10 cellular contexts compared by ENCODE assay signal in genomic region chr10:91598211-91598981, GRCh38. TPM values are rescaled to one million over a fixed set of nuclear protein-coding genes. Genes with fewer than 3 reads are reported as not detected.
A peak's percentile ranks its signal among the peaks of the same experiment; 100 is the strongest.
DNase-seq lines count a peak whose midpoint lies in the region; ATAC-seq and TF ChIP-seq lines count a peak whose summit lies in the region.
"Had no signal": no experiment of that assay in that cellular context is flagged by ENCODE, and none has a peak within 500 bp of the region (broad histone marks: within the 10 kb centered on the region; RNA-seq: fewer than 3 reads in every experiment).

No MANE protein-coding gene starts in this region.

- 59% methylated on average over 6 of the region's 6 CpGs for WGBS in mammary epithelial cell (ENCODE audit: low coverage, missing lambda C conversion rate)

- TF ChIP-seq CTCF in left ventricle myocardium inferior (IDR thresholded peaks at IDR 0.05; ENCODE audit: borderline replicate concordance) (no peak), mammary epithelial cell (conservative IDR thresholded peaks at IDR 0.05 in 1 of 2, IDR thresholded peaks at IDR 0.05 in 1 of 2; ENCODE audit: extremely low read depth in 1 of 2, insufficient read depth in 1 of 2, low read depth in 1 of 2, low read length in 2 of 2) (no peak), vagina (IDR thresholded peaks at IDR 0.05) (no peak)

- no peak overlapping the region for H3K27ac Mint-ChIP-seq in stimulated activated naive B cell treated with anti-CD40 and anti-IgM and Interleukin-4, amounts not matched to agents 10 μg/mL and 1 μg/mL and 100 μg/mL, for 72 hours
- H3K27ac Mint-ChIP-seq: activated CD4-positive, alpha-beta T cell treated with anti-CD3 and anti-CD28 coated beads, Interleukin-2, amount 10 ng/mL, durations not matched to agents 24 days and 14 days had no signal

- no peaks in the 10 kb centered on the region for H3K36me3 Mint-ChIP-seq in stimulated activated naive B cell treated with anti-CD40 and anti-IgM and Interleukin-4, amounts not matched to agents 10 μg/mL and 1 μg/mL and 100 μg/mL, for 72 hours

- DNase-seq in left ventricle myocardium inferior (no peak), left ventricle myocardium superior (no peak), mammary epithelial cell (peak; percentile 87), kidney tubule cell (ENCODE audit: low spot score) (peak; percentile 86), vagina (ENCODE audit: extremely low spot score in 2 of 2) (no peak)
- DNase-seq in activated T-cell treated with anti-CD3 and anti-CD28 coated beads, Interleukin-2, amount 50 U/mL, for 48 hours = no peak
- no peak for DNase-seq in stimulated activated naive B cell treated with anti-CD40 and anti-IgM and Interleukin-4, amounts not matched to agents 10 μg/mL and 1 μg/mL and 100 μg/mL, for 72 hours
- DNase-seq: activated CD4-positive, alpha-beta T cell treated with anti-CD3 and anti-CD28 coated beads, Interleukin-2, amount 10 ng/mL, durations not matched to agents 24 days and 14 days had no signal

- intact Hi-C loops in left ventricle myocardium inferior (cut with micrococcal nuclease) = no loop called here
- intact Hi-C loops in left ventricle myocardium superior (cut with micrococcal nuclease) = no loop called here
- intact Hi-C loops in mammary epithelial cell (cut with micrococcal nuclease) = no loop called here
- intact Hi-C loops in vagina (cut with DNase I) = no loop called here

- in situ Hi-C loops in mammary epithelial cell (cut with MboI; ENCODE audit: low sequenced_read_pairs in 2 of 2) = no loop called here

- no peaks in the 10 kb centered on the region for H3K79me2 ChIP-seq in mammary epithelial cell (ENCODE audit: insufficient read depth, low read length)
- H3K79me2 ChIP-seq: parathyroid adenoma had no signal

- H2AFZ ChIP-seq in mammary epithelial cell (ENCODE audit: low read depth, low read length) = peak overlapping the region; percentile 48
- H2AFZ ChIP-seq: parathyroid adenoma had no signal

- H3K4me1 ChIP-seq in left ventricle myocardium inferior = peaks cover 32% of the 10 kb centered on the region
- H3K4me1 ChIP-seq in mammary epithelial cell (ENCODE audit: insufficient read depth, low read length) = peaks cover 32% of the 10 kb centered on the region
- H3K4me1 ChIP-seq in vagina = peaks cover 38% of the 10 kb centered on the region
- H3K4me1 ChIP-seq: parathyroid adenoma had no signal

- H3K4me1 Mint-ChIP-seq in stimulated activated naive B cell treated with anti-CD40 and anti-IgM and Interleukin-4, amounts not matched to agents 10 μg/mL and 1 μg/mL and 100 μg/mL, for 72 hours = peaks cover 0 to 6% of the 10 kb centered on the region in 2 donors

- H3K9me3 Mint-ChIP-seq in stimulated activated naive B cell treated with anti-CD40 and anti-IgM and Interleukin-4, amounts not matched to agents 10 μg/mL and 1 μg/mL and 100 μg/mL, for 72 hours = peaks cover 0 to 1% of the 10 kb centered on the region in 2 donors

- no peak for ATAC-seq in left ventricle myocardium superior
- ATAC-seq in stimulated activated naive B cell treated with anti-CD40 and anti-IgM and Interleukin-4, amounts not matched to agents 10 μg/mL and 1 μg/mL and 100 μg/mL, for 72 hours (replicated peaks) = no peak
- no peak for ATAC-seq in HG03565 (IDR thresholded peaks at IDR 0.05; ENCODE audit: unreplicated experiment)

- dilution Hi-C loops in mammary epithelial cell (cut with HindIII; ENCODE audit: low sequenced_read_pairs) = no loop called here

- no peaks in the 10 kb centered on the region for H3K36me3 ChIP-seq in left ventricle myocardium inferior
- H3K36me3 ChIP-seq in mammary epithelial cell (ENCODE audit: insufficient read depth, low read length) = no peaks in the 10 kb centered on the region
- no peaks in the 10 kb centered on the region for H3K36me3 ChIP-seq in vagina

- H3K27me3 ChIP-seq in left ventricle myocardium inferior (ENCODE audit: low read depth) = no peaks in the 10 kb centered on the region
- H3K27me3 ChIP-seq in mammary epithelial cell (ENCODE audit: insufficient read depth, low read length) = no peaks in the 10 kb centered on the region
- H3K27me3 ChIP-seq in vagina = no peaks in the 10 kb centered on the region

- H3K4me3 Mint-ChIP-seq in stimulated activated naive B cell treated with anti-CD40 and anti-IgM and Interleukin-4, amounts not matched to agents 10 μg/mL and 1 μg/mL and 100 μg/mL, for 72 hours = no peak overlapping the region
- H3K4me3 Mint-ChIP-seq: activated CD4-positive, alpha-beta T cell treated with anti-CD3 and anti-CD28 coated beads, Interleukin-2, amount 10 ng/mL, durations not matched to agents 24 days and 14 days had no signal

- no peak for TF ChIP-seq POLR2A in vagina (IDR thresholded peaks at IDR 0.05)

- peak overlapping the region; percentile 57 for H3K4me2 ChIP-seq in mammary epithelial cell (ENCODE audit: insufficient read depth, low read depth, low read length)

- H3K27ac ChIP-seq in left ventricle myocardium inferior (replicated peaks) = peak overlapping the region; percentile 64
- H3K27ac ChIP-seq in mammary epithelial cell (ENCODE audit: insufficient read depth, low read depth, low read length) = peak overlapping the region; percentile 62
- peak overlapping the region; percentile 75 for H3K27ac ChIP-seq in vagina
- H3K27ac ChIP-seq: parathyroid adenoma had no signal

- no TSS peak for BruUV-seq in mammary epithelial cell (replicated peaks; lab: Mats Ljungman, UMichigan)

- H3K9me3 ChIP-seq in left ventricle myocardium inferior (replicated peaks) (no peaks in the 10 kb centered on the region), mammary epithelial cell (replicated peaks; ENCODE audit: insufficient read depth, low read length) (no peaks in the 10 kb centered on the region), vagina (no peaks in the 10 kb centered on the region)

- CTCF ChIA-PET in mammary epithelial cell (lab: Charles Lee; ENCODE audit: low non-redundant PET) = interaction anchor here (0.5 kb wide), 1 partner anchor 95 kb away, joined by 6 read pairs; no protein-coding TSS in a partner anchor

- H3K4me3 ChIP-seq in left ventricle myocardium inferior = no peak overlapping the region
- no peak overlapping the region for H3K4me3 ChIP-seq in mammary epithelial cell (replicated peaks in 1 of 3; ENCODE audit: insufficient read depth in 1 of 3, low read depth in 2 of 3, low read length in 3 of 3)
- no peak overlapping the region for H3K4me3 ChIP-seq in vagina

- H3K9ac ChIP-seq in mammary epithelial cell (ENCODE audit: insufficient read depth, low read length) = no peak overlapping the region
- H3K9ac ChIP-seq: parathyroid adenoma had no signal

- no peaks in the 10 kb centered on the region for H4K20me1 ChIP-seq in mammary epithelial cell (ENCODE audit: insufficient read depth, low read length)

- H3K27me3 Mint-ChIP-seq in stimulated activated naive B cell treated with anti-CD40 and anti-IgM and Interleukin-4, amounts not matched to agents 10 μg/mL and 1 μg/mL and 100 μg/mL, for 72 hours = peaks cover 14 to 15% of the 10 kb centered on the region in 2 donors

RNA-seq across cellular contexts. Expression of gene PPP1R3C, which starts 34.5 kb away (rescaled TPM):
- total RNA-seq in left ventricle myocardium inferior = 236 TPM
- total RNA-seq in left ventricle myocardium superior = 180 TPM
- 10 to 100 TPM in 1 of 2 donors, under 1 TPM in 1; 0.49 to 11.3 TPM for total RNA-seq in mammary epithelial cell
- polyA plus RNA-seq in mammary epithelial cell = 2.7 TPM
- 1.3 TPM for polyA minus RNA-seq in mammary epithelial cell
- 26.3 TPM for total RNA-seq in vagina

Comparison
In these comparisons a context has a peak if more than half of its experiments do, and no peak if none do; other contexts are left out.
1. DNase-seq: peak in mammary epithelial cell (single experiment) and kidney tubule cell (single experiment); none in left ventricle myocardium inferior (single experiment), left ventricle myocardium superior (single experiment), vagina (0 of 2), activated T-cell treated with anti-CD3 and anti-CD28 coated beads, Interleukin-2, amount 50 U/mL, for 48 hours (0 of 2) and stimulated activated naive B cell treated with anti-CD40 and anti-IgM and Interleukin-4, amounts not matched to agents 10 μg/mL and 1 μg/mL and 100 μg/mL, for 72 hours (single experiment).
2. Peak in every context shown above with its lines, with median percentiles within 50 percentile points of each other: H3K27ac ChIP-seq.